ENCODE assay signal across 18 cellular contexts in genomic region chr20:37871751-37872150, GRCh38. TPM values are rescaled to one million over a fixed set of nuclear protein-coding genes. Genes with fewer than 3 reads are reported as not detected.
DNase-seq lines count a peak whose midpoint lies in the region; ATAC-seq and TF ChIP-seq lines count a peak whose summit lies in the region.
"Had no signal": no experiment of that assay in that cellular context is flagged by ENCODE, and none has a peak within 500 bp of the region (broad histone marks: within the 10 kb centered on the region; RNA-seq: fewer than 3 reads in every experiment).

No MANE protein-coding gene starts in this region.

- H3K27me3 ChIP-seq in neuronal stem cell (ENCODE audit: control insufficient read depth in 3 of 3, insufficient read depth in 3 of 3, low read depth in 1 of 3, low read length in 3 of 3): no peaks in the 10 kb centered on the region
- no peaks in the 10 kb centered on the region for H3K27me3 ChIP-seq in spleen (replicated peaks in 1 of 7)
- no peaks in the 10 kb centered on the region for H3K27me3 ChIP-seq in upper lobe of right lung
- no peaks in the 10 kb centered on the region for H3K27me3 ChIP-seq in CD8-positive, alpha-beta memory T cell (ENCODE audit: insufficient read depth, low read length, poor library complexity, severe bottlenecking)
- H3K27me3 ChIP-seq: BE2C, BLaER1 had no signal

- H3K27ac Mint-ChIP-seq in CD8-positive, alpha-beta memory T cell: no peak overlapping the region
- H3K27ac Mint-ChIP-seq: CD4-positive, alpha-beta memory T cell; CD4-positive, CD25-positive, alpha-beta regulatory T cell had no signal

- no peak overlapping the region for H3K4me3 ChIP-seq in neuronal stem cell (ENCODE audit: low read length in 2 of 2)
- H3K4me3 ChIP-seq in spleen: no peak overlapping the region
- H3K4me3 ChIP-seq in upper lobe of right lung: no peak overlapping the region
- no peak overlapping the region for H3K4me3 ChIP-seq in CD8-positive, alpha-beta memory T cell (ENCODE audit: low read length)
- H3K4me3 ChIP-seq: BLaER1 had no signal

- no peaks in the 10 kb centered on the region for H3K79me1 ChIP-seq in neuronal stem cell (ENCODE audit: low read depth, low read length)

- H3K27ac ChIP-seq in neuronal stem cell (replicated peaks; ENCODE audit: low read length): no peak overlapping the region
- no peak overlapping the region for H3K27ac ChIP-seq in spleen
- no peak overlapping the region for H3K27ac ChIP-seq in upper lobe of right lung
- H3K27ac ChIP-seq in CD8-positive, alpha-beta memory T cell (ENCODE audit: low read depth, low read length): no peak overlapping the region
- H3K27ac ChIP-seq: BLaER1 had no signal

- H2BK120ac ChIP-seq in neuronal stem cell (ENCODE audit: low read depth, low read length): no peak overlapping the region

- no peak overlapping the region for H3K9ac ChIP-seq in neuronal stem cell (ENCODE audit: low read depth, low read length, poor library complexity)
- H3K9ac ChIP-seq: BLaER1 had no signal

- TF ChIP-seq CTCF in spleen (IDR thresholded peaks at IDR 0.05 in 8 of 11, conservative IDR thresholded peaks at IDR 0.05 in 3 of 11) (no peak), upper lobe of right lung (IDR thresholded peaks at IDR 0.05) (no peak)

- no peak overlapping the region for H2BK12ac ChIP-seq in neuronal stem cell (ENCODE audit: low read length)

- peaks cover 19 to 21% of the 10 kb centered on the region in 2 donors for H3K4me1 ChIP-seq in neuronal stem cell (ENCODE audit: control insufficient read depth in 2 of 2, insufficient read depth in 1 of 2, low read depth in 1 of 2, low read length in 2 of 2)
- no peaks in the 10 kb centered on the region for H3K4me1 ChIP-seq in spleen
- no peaks in the 10 kb centered on the region for H3K4me1 ChIP-seq in upper lobe of right lung
- no peaks in the 10 kb centered on the region for H3K4me1 ChIP-seq in CD8-positive, alpha-beta memory T cell (ENCODE audit: insufficient read depth, low read length)
- H3K4me1 ChIP-seq: BLaER1, Caco-2 had no signal

- peaks cover 9 to 75% (median 23%) of the 10 kb centered on the region in 3 donors for H3K36me3 Mint-ChIP-seq in CD8-positive, alpha-beta memory T cell

- CTCF ChIA-PET in CD8-positive, alpha-beta memory T cell (lab: Charles Lee): no interaction called here

- H2AK5ac ChIP-seq in neuronal stem cell (ENCODE audit: low read depth, low read length): no peak overlapping the region

- no peak overlapping the region for H3K14ac ChIP-seq in neuronal stem cell (ENCODE audit: low read length)

- H3K36me3 ChIP-seq in neuronal stem cell (replicated peaks in 1 of 2; ENCODE audit: control insufficient read depth in 2 of 2, insufficient read depth in 2 of 2, low read length in 2 of 2): peaks cover 14 to 17% of the 10 kb centered on the region in 2 donors
- H3K36me3 ChIP-seq in spleen: peaks cover 0 to 94% (median 60%) of the 10 kb centered on the region in 6 donors
- peaks cover 42% of the 10 kb centered on the region for H3K36me3 ChIP-seq in upper lobe of right lung
- peaks cover 11% of the 10 kb centered on the region for H3K36me3 ChIP-seq in CD8-positive, alpha-beta memory T cell (ENCODE audit: insufficient read depth, low read length)

- no peaks in the 10 kb centered on the region for H3K27me3 Mint-ChIP-seq in CD8-positive, alpha-beta memory T cell
- H3K27me3 Mint-ChIP-seq: CD4-positive, alpha-beta memory T cell; CD4-positive, CD25-positive, alpha-beta regulatory T cell had no signal

- no peaks in the 10 kb centered on the region for H3K9me3 Mint-ChIP-seq in CD8-positive, alpha-beta memory T cell
- H3K9me3 Mint-ChIP-seq: CD14-positive monocyte; CD4-positive, alpha-beta memory T cell had no signal

- peaks cover 0 to 2% of the 10 kb centered on the region in 2 donors for H3K9me3 ChIP-seq in neuronal stem cell (replicated peaks in 1 of 2; ENCODE audit: control insufficient read depth in 2 of 2, insufficient read depth in 1 of 2, low read depth in 1 of 2, low read length in 2 of 2)
- H3K9me3 ChIP-seq in spleen: no peaks in the 10 kb centered on the region
- H3K9me3 ChIP-seq in upper lobe of right lung: no peaks in the 10 kb centered on the region
- no peaks in the 10 kb centered on the region for H3K9me3 ChIP-seq in CD8-positive, alpha-beta memory T cell (ENCODE audit: low read length)
- H3K9me3 ChIP-seq: BE2C, BLaER1, Caco-2 had no signal

- H4K8ac ChIP-seq in neuronal stem cell (ENCODE audit: low read depth, low read length): no peak overlapping the region

- peak overlapping the region; percentile 27 for H3K23ac ChIP-seq in neuronal stem cell (ENCODE audit: low read depth, low read length, poor library complexity)

- no peak overlapping the region for H2BK5ac ChIP-seq in neuronal stem cell (ENCODE audit: low read length)

- no peaks in the 10 kb centered on the region for H3K4me1 Mint-ChIP-seq in CD8-positive, alpha-beta memory T cell
- H3K4me1 Mint-ChIP-seq: CD4-positive, alpha-beta memory T cell had no signal

- POLR2A ChIA-PET in CD8-positive, alpha-beta memory T cell (lab: Charles Lee): no interaction called here

- WGBS in neuronal stem cell (ENCODE audit: extremely low coverage in 2 of 2, insufficient read length in 2 of 2, insufficient replicate concordance in 1 of 2), 2 donors: no CpG with 5 or more reads among the region's 13 CpGs
- WGBS in spleen, 5 donors: 93 to 98% (median 97%) methylated on average over 12 to 13 of the region's 13 CpGs

- H3K18ac ChIP-seq in neuronal stem cell (ENCODE audit: low read length): no peak overlapping the region

- peak overlapping the region; percentile 39 for H4K91ac ChIP-seq in neuronal stem cell (ENCODE audit: low read depth, low read length, poor library complexity)

- H2AFZ ChIP-seq in neuronal stem cell (ENCODE audit: low read length): no peak overlapping the region

- peak overlapping the region; percentile 56 for H3K4ac ChIP-seq in neuronal stem cell (ENCODE audit: low read length)

- H2BK15ac ChIP-seq in neuronal stem cell (ENCODE audit: low read length): no peak overlapping the region

- H3K4me2 ChIP-seq in neuronal stem cell (ENCODE audit: insufficient read depth, low read length, poor library complexity, severe bottlenecking): no peak overlapping the region
- H3K4me2 ChIP-seq: BLaER1 had no signal

- no peak for TF ChIP-seq POLR2A in spleen (IDR thresholded peaks at IDR 0.05)

- H3K4me3 Mint-ChIP-seq in CD8-positive, alpha-beta memory T cell: no peak overlapping the region
- H3K4me3 Mint-ChIP-seq: CD14-positive monocyte; CD4-positive, alpha-beta memory T cell; CD4-positive, CD25-positive, alpha-beta regulatory T cell had no signal

- intact Hi-C loops in spleen (cut with DNase I; ENCODE audit: low total_unique reads) (no loop called here), upper lobe of right lung (cut with DNase I) (no loop called here)

- ATAC-seq in upper lobe of right lung: no peak
- ATAC-seq in HG03095 (IDR thresholded peaks at IDR 0.05; ENCODE audit: unreplicated experiment): no peak
- ATAC-seq in HG03457 (IDR thresholded peaks at IDR 0.05; ENCODE audit: unreplicated experiment): no peak

- DNase-seq in neuronal stem cell (ENCODE audit: low spot score) (no peak), spleen (peak; percentile 39), upper lobe of right lung (peak; percentile 50)
- DNase-seq in CD8-positive, alpha-beta memory T cell: no peak
- DNase-seq: 8988T; ACHN; BE2C; C1 segment of cervical spinal cord; Caco-2; Calu3; CD4-positive, alpha-beta memory T cell; CD4-positive, CD25-positive, alpha-beta regulatory T cell; DMS79 treated with DMSO at 0.1 percent for 48 hours; GF-D8 had no signal

RNA-seq across cellular contexts. Expression of gene VSTM2L, which starts 31.2 kb away (rescaled TPM):
- polyA plus RNA-seq in neuronal stem cell (2013, experiment 1 of 2): 9.1 TPM
- polyA plus RNA-seq in neuronal stem cell (2013, experiment 2 of 2): 8.0 TPM
- total RNA-seq in spleen (10 to 100 TPM; 12.9 to 88.7 (median 34.9) TPM), upper lobe of right lung (12.9 TPM)
- polyA plus RNA-seq in spleen: 10 to 100 TPM in 1 of 3 donors, 1 to 10 TPM in 2; 1.7 to 13.5 (median 2.9) TPM
- not detected for total RNA-seq in CD8-positive, alpha-beta memory T cell
- not detected for polyA plus RNA-seq in CD8-positive, alpha-beta memory T cell
- total RNA-seq: Caco-2; CD4-positive, alpha-beta memory T cell; CD4-positive, CD25-positive, alpha-beta regulatory T cell had no signal
- polyA plus RNA-seq: CD14-positive monocyte; CD4-positive, alpha-beta memory T cell; CD4-positive, CD25-positive, alpha-beta regulatory T cell had no signal

Comparison
In these comparisons a context has a peak if more than half of its experiments do, and no peak if none do; other contexts are left out.
1. DNase-seq: peak in spleen (single experiment) and upper lobe of right lung (single experiment); none in neuronal stem cell (single experiment) and CD8-positive, alpha-beta memory T cell (0 of 5).
2. RNA of gene VSTM2L, which starts 31.2 kb away (total RNA-seq): 12.9 to 88.7 TPM in spleen and 12.9 TPM in upper lobe of right lung (single experiment); not detected in CD8-positive, alpha-beta memory T cell; every median in the first group is over 10 times any median in the second.